Comparison of ENCODE assay signal across 15 cellular contexts in genomic region chr3:129323651-129324294, GRCh38. TPM values are rescaled to one million over a fixed set of nuclear protein-coding genes. Genes with fewer than 3 reads are reported as not detected.
DNase-seq lines count a peak whose midpoint lies in the region; ATAC-seq and TF ChIP-seq lines count a peak whose summit lies in the region.
"Had no signal": no experiment of that assay in that cellular context is flagged by ENCODE, and none has a peak within 500 bp of the region (broad histone marks: within the 10 kb centered on the region; RNA-seq: fewer than 3 reads in every experiment).

No MANE protein-coding gene starts in this region.

- peaks cover 0 to 3% (median 0%) of the 10 kb centered on the region in 7 donors for H3K9me3 Mint-ChIP-seq in CD14-positive monocyte
- H3K9me3 Mint-ChIP-seq: activated CD4-positive, alpha-beta memory T cell treated with anti-CD3 and anti-CD28 coated beads, Interleukin-2, amount 10 ng/mL, durations not matched to agents 7 days and 5 days; nephron had no signal

- DNase-seq in CD14-positive monocyte (ENCODE audit: low spot score) (no peak), OCI-LY7 (ENCODE audit: low spot score) (peak; percentile 48), left lobe of liver (ENCODE audit: low spot score) (peak; percentile 70), hippocampal formation (lab: John Stamatoyannopoulos, UW) (no peak), NCI-H526 (lab: John Stamatoyannopoulos, UW) (no peak)
- DNase-seq in stimulated activated CD4-positive, alpha-beta T cell treated with anti-CD3 and anti-CD28 coated beads, Interleukin-4, amount 100 ng/mL, for 4 hours, result no peak
- DNase-seq: activated CD4-positive, alpha-beta memory T cell treated with anti-CD3 and anti-CD28 coated beads, Interleukin-2, amount 10 ng/mL, durations not matched to agents 7 days and 5 days; activated naive CD4-positive, alpha-beta T cell treated with Interleukin-2 at 50 U/mL for 16 hours; cerebellar nuclear complex; NCI-H1417; NCI-H748 treated with DMSO at 0.1 percent for 48 hours had no signal

- H3K4me1 ChIP-seq in OCI-LY7 (ENCODE audit: insufficient read depth, low read length, poor library complexity, severe bottlenecking), result peaks cover 6% of the 10 kb centered on the region
- H3K4me1 ChIP-seq: vagina had no signal

- ATAC-seq in GM19351 (IDR thresholded peaks at IDR 0.05; ENCODE audit: unreplicated experiment) (peak; percentile 75), left lobe of liver (peak; percentile 90), HG02759 (IDR thresholded peaks at IDR 0.05; ENCODE audit: unreplicated experiment) (no peak)

- no peak overlapping the region for H2AFZ ChIP-seq in OCI-LY7 (ENCODE audit: low read length)

- POLR2A ChIA-PET in OCI-LY7 (lab: Charles Lee), result no interaction called here

- no peak overlapping the region for H3K4me3 Mint-ChIP-seq in CD14-positive monocyte
- H3K4me3 Mint-ChIP-seq: activated CD4-positive, alpha-beta memory T cell treated with anti-CD3 and anti-CD28 coated beads, Interleukin-2, amount 10 ng/mL, durations not matched to agents 7 days and 5 days; nephron had no signal

- H3K79me2 ChIP-seq in OCI-LY7 (ENCODE audit: insufficient read depth, low read depth, low read length), result no peaks in the 10 kb centered on the region

- peaks cover 0 to 4% (median 2%) of the 10 kb centered on the region in 3 donors for H3K27me3 Mint-ChIP-seq in CD14-positive monocyte (ENCODE audit: low read depth in 3 of 3)
- H3K27me3 Mint-ChIP-seq: activated CD4-positive, alpha-beta memory T cell treated with anti-CD3 and anti-CD28 coated beads, Interleukin-2, amount 10 ng/mL, durations not matched to agents 7 days and 5 days had no signal

- no peak overlapping the region for H3K27ac ChIP-seq in OCI-LY7 (ENCODE audit: low read depth, low read length, poor library complexity, severe bottlenecking)
- H3K27ac ChIP-seq: vagina had no signal

- no peaks in the 10 kb centered on the region for H3K9me2 ChIP-seq in OCI-LY7 (ENCODE audit: insufficient read depth, low read length)

- no peak overlapping the region for H3K27ac Mint-ChIP-seq in CD14-positive monocyte
- H3K27ac Mint-ChIP-seq: activated CD4-positive, alpha-beta memory T cell treated with anti-CD3 and anti-CD28 coated beads, Interleukin-2, amount 10 ng/mL, durations not matched to agents 7 days and 5 days; nephron had no signal

- H3K4me2 ChIP-seq in OCI-LY7 (ENCODE audit: low read length), result no peak overlapping the region

- CTCF ChIA-PET in OCI-LY7 (lab: Charles Lee; ENCODE audit: unreplicated experiment), result interaction anchor here (0.6 kb wide), 1 partner anchor 353 kb away, joined by 3 read pairs; no protein-coding TSS in a partner anchor

- peaks cover 3% of the 10 kb centered on the region for H3K4me1 Mint-ChIP-seq in CD14-positive monocyte
- H3K4me1 Mint-ChIP-seq: activated CD4-positive, alpha-beta memory T cell treated with anti-CD3 and anti-CD28 coated beads, Interleukin-2, amount 10 ng/mL, durations not matched to agents 7 days and 5 days; nephron had no signal

- intact Hi-C loops in CD14-positive monocyte (cut with micrococcal nuclease) (loop anchor here in 1 of 2 donors (10.0 kb wide), 1 partner anchor 349 kb away; no protein-coding TSS in a partner anchor), OCI-LY7 (cut with micrococcal nuclease; ENCODE audit: unreplicated experiment) (no loop called here)

- TF ChIP-seq CTCF in CD14-positive monocyte (IDR thresholded peaks at IDR 0.05) (peak; percentile 27), OCI-LY7 (conservative IDR thresholded peaks at IDR 0.05; ENCODE audit: low read length) (peak; percentile 62)

- no peaks in the 10 kb centered on the region for H3K9me3 ChIP-seq in OCI-LY7 (ENCODE audit: low read length)
- H3K9me3 ChIP-seq: vagina had no signal

- BruUV-seq in OCI-LY7 (replicated peaks; lab: Mats Ljungman, UMichigan), result no TSS peak

- H3K36me3 Mint-ChIP-seq in CD14-positive monocyte, result no peaks in the 10 kb centered on the region

- H3K4me3 ChIP-seq in OCI-LY7 (ENCODE audit: low read depth, low read length, poor library complexity, severe bottlenecking), result no peak overlapping the region
- H3K4me3 ChIP-seq: vagina had no signal

- H4K20me1 ChIP-seq in OCI-LY7 (ENCODE audit: insufficient read depth, low read length), result no peaks in the 10 kb centered on the region

- H3K36me3 ChIP-seq in OCI-LY7 (ENCODE audit: insufficient read depth, low read length), result no peaks in the 10 kb centered on the region

RNA-seq across cellular contexts. Expression of gene HMCES, which starts 45.1 kb away (rescaled TPM):
- polyA plus RNA-seq in CD14-positive monocyte, result 10 to 100 TPM; 18.0 to 23.0 TPM
- total RNA-seq in OCI-LY7 (2014; rRNA removed; shearing (Covaris generic)), result 90.6 and 104 TPM in 2 replicates
- total RNA-seq in OCI-LY7 (2022), result 287 and 320 TPM in 2 replicates
- total RNA-seq in left lobe of liver, result 19.1 TPM

Comparison
In these comparisons a context has a peak if more than half of its experiments do, and no peak if none do; other contexts are left out.
1. DNase-seq: peak in OCI-LY7 (single experiment) and left lobe of liver (single experiment); none in CD14-positive monocyte (single experiment), stimulated activated CD4-positive, alpha-beta T cell treated with anti-CD3 and anti-CD28 coated beads, Interleukin-4, amount 100 ng/mL, for 4 hours (0 of 2), hippocampal formation (0 of 2) and NCI-H526 (0 of 2).